Comparison of ENCODE assay signal across 8 cellular contexts in genomic region chr1:12477936-12478611, GRCh38.
DNase-seq lines count a peak whose midpoint lies in the region; ATAC-seq and TF ChIP-seq lines count a peak whose summit lies in the region.

No MANE protein-coding gene starts in this region.

- TF ChIP-seq CTCF in natural killer cell (IDR thresholded peaks at IDR 0.05) (no peak), glutamatergic neuron (IDR thresholded peaks at IDR 0.05; ENCODE audit: partially characterized antibody, unreplicated experiment) (no peak)

- peak; percentile 91 for DNase-seq in COR-L47 (lab: John Stamatoyannopoulos, UW)
- peak; percentile 89 for DNase-seq in KG1 (lab: John Stamatoyannopoulos, UW)
- DNase-seq in natural killer cell = no peak
- DNase-seq in cortex of kidney (lab: John Stamatoyannopoulos, UW) = no peak
- no peak for DNase-seq in T-helper 9 cell
- DNase-seq in glutamatergic neuron = no peak

- H3K27me3 Mint-ChIP-seq in natural killer cell (ENCODE audit: low read depth in 2 of 2) = no peaks in the 10 kb centered on the region
- no peaks in the 10 kb centered on the region for H3K27me3 Mint-ChIP-seq in glutamatergic neuron (ENCODE audit: unreplicated experiment)

- H3K4me1 Mint-ChIP-seq in natural killer cell (peaks cover 85 to 86% of the 10 kb centered on the region in 2 donors), glutamatergic neuron (ENCODE audit: low read depth, unreplicated experiment) (no peaks in the 10 kb centered on the region)

- H3K36me3 Mint-ChIP-seq in natural killer cell (no peaks in the 10 kb centered on the region), glutamatergic neuron (ENCODE audit: unreplicated experiment) (no peaks in the 10 kb centered on the region)

- H3K27ac Mint-ChIP-seq in natural killer cell (peak overlapping the region; percentile 96 to 98), glutamatergic neuron (ENCODE audit: unreplicated experiment) (no peak overlapping the region)

- H3K9me3 Mint-ChIP-seq in natural killer cell (no peaks in the 10 kb centered on the region), glutamatergic neuron (ENCODE audit: unreplicated experiment) (peaks cover 3% of the 10 kb centered on the region)

- peak; percentile 88 for ATAC-seq in SK-N-SH treated with all-trans-retinoic acid at 6 μM for 48 hours
- peak; percentile 88 for ATAC-seq in esophagus mucosa
- peak in 2 of 3 donors; percentile 3 to 28 for ATAC-seq in natural killer cell

- intact Hi-C loops in natural killer cell (cut with micrococcal nuclease) = loop anchor here (1.0 to 2.0 kb wide), 2 partner anchors 44 to 141 kb away; partner anchors contain the start of gene DHRS3

- peak overlapping the region; percentile 75 for H3K4me3 Mint-ChIP-seq in natural killer cell
- no peak overlapping the region for H3K4me3 Mint-ChIP-seq in glutamatergic neuron (ENCODE audit: unreplicated experiment)

TF ChIP-seq in SK-N-SH treated with all-trans-retinoic acid at 6 μM for 48 hours, 23 proteins besides CTCF, POLR2A, EP300 and RAD21:
- TF ChIP-seq ARNTL (CRISPR knock-in tag; IDR thresholded peaks at IDR 0.05; ENCODE audit: borderline replicate concordance, low read depth) = no peak; the same call in 1 of the 2 replicates
- TF ChIP-seq ZFP3 (CRISPR knock-in tag; IDR thresholded peaks at IDR 0.05) = peak; percentile 89
- peak; percentile 96 for TF ChIP-seq RARB (CRISPR knock-in tag; IDR thresholded peaks at IDR 0.05)
- TF ChIP-seq ZNF70 (CRISPR knock-in tag; IDR thresholded peaks at IDR 0.05) = no peak; the same call in 1 of the 2 replicates
- TF ChIP-seq ZC3H10 (CRISPR knock-in tag; IDR thresholded peaks at IDR 0.05) = peak; percentile 57; the same call in 1 of the 2 replicates
- TF ChIP-seq CSRNP3 (CRISPR knock-in tag; IDR thresholded peaks at IDR 0.05) = peak; percentile 85
- TF ChIP-seq ZNF565 (CRISPR knock-in tag; conservative IDR thresholded peaks at IDR 0.05; ENCODE audit: low read depth) = peak; percentile 83
- peak; percentile 75 for TF ChIP-seq BACH2 (CRISPR knock-in tag; IDR thresholded peaks at IDR 0.05; ENCODE audit: borderline replicate concordance)
- TF ChIP-seq PATZ1 (CRISPR knock-in tag; IDR thresholded peaks at IDR 0.05; ENCODE audit: borderline replicate concordance) = 0 out of 2 replicates have a peak, but pooled peaks have one; percentile 47
- peak; percentile 94 for TF ChIP-seq ESRRG (CRISPR knock-in tag; IDR thresholded peaks at IDR 0.05)
- peak; percentile 92 for TF ChIP-seq ISL1 (CRISPR knock-in tag; IDR thresholded peaks at IDR 0.05)
- TF ChIP-seq ZNF8 (CRISPR knock-in tag; IDR thresholded peaks at IDR 0.05) = no peak; the same call in 1 of the 2 replicates
- TF ChIP-seq GLIS3 (CRISPR knock-in tag; IDR thresholded peaks at IDR 0.05) = 0 out of 2 replicates have a peak, but pooled peaks have one; percentile 89
- peak; percentile 62; the same call in 1 of the 2 replicates for TF ChIP-seq TOX (CRISPR knock-in tag; IDR thresholded peaks at IDR 0.05; ENCODE audit: borderline replicate concordance)
- TF ChIP-seq ZFP30 (CRISPR knock-in tag; IDR thresholded peaks at IDR 0.05) = peak; percentile 49
- peak; percentile 98 for TF ChIP-seq SNAI2 (CRISPR knock-in tag; IDR thresholded peaks at IDR 0.05)
- peak; percentile 92 for TF ChIP-seq TSHZ2 (CRISPR knock-in tag; IDR thresholded peaks at IDR 0.05)
- TF ChIP-seq CREB5 (CRISPR knock-in tag; IDR thresholded peaks at IDR 0.05; ENCODE audit: low read depth) = peak; percentile 71; the same call in 1 of the 2 replicates
- peak; percentile 57; the same call in 1 of the 2 replicates for TF ChIP-seq TCF4 (CRISPR knock-in tag; IDR thresholded peaks at IDR 0.05; ENCODE audit: borderline replicate concordance)
- peak; percentile 87 for TF ChIP-seq PPARA (CRISPR knock-in tag; IDR thresholded peaks at IDR 0.05; ENCODE audit: borderline replicate concordance)
- no peak; the same call in 1 of the 2 replicates for TF ChIP-seq POU6F1 (CRISPR knock-in tag; IDR thresholded peaks at IDR 0.05; ENCODE audit: borderline replicate concordance, low read depth)
- TF ChIP-seq OSR1 (CRISPR knock-in tag; IDR thresholded peaks at IDR 0.05) = peak; percentile 97
- TF ChIP-seq CSDC2 (CRISPR knock-in tag; IDR thresholded peaks at IDR 0.05) = peak; percentile 98

Comparison
In these comparisons a context has a peak if more than half of its experiments do, and no peak if none do; other contexts are left out.
1. DNase-seq: peak in COR-L47 (single experiment) and KG1 (single experiment); none in natural killer cell (single experiment), cortex of kidney (single experiment), T-helper 9 cell (single experiment) and glutamatergic neuron (single experiment).
2. ATAC-seq: peak in every context shown above with its lines; median percentile 88 in SK-N-SH treated with all-trans-retinoic acid at 6 μM for 48 hours; 88 in esophagus mucosa; 16 in natural killer cell.